In genomic region chr3:104347281-104347680, GRCh38 we compare ENCODE assay signal across 24 cellular contexts.
"Had no signal": no experiment of that assay in that cellular context is flagged by ENCODE, and none has a peak within 500 bp of the region (broad histone marks: within the 10 kb centered on the region; RNA-seq: fewer than 3 reads in every experiment).

No MANE protein-coding gene starts in this region.

- ATAC-seq: heart right ventricle; natural killer cell; right lobe of liver; stimulated activated naive B cell treated with anti-CD40 and anti-IgM and Interleukin-4, amounts not matched to agents 10 μg/mL and 1 μg/mL and 100 μg/mL, for 72 hours; stimulated activated naive CD8-positive, alpha-beta T cell treated with anti-CD3 and anti-CD28 coated beads, Interleukin-15, Interleukin-2, amounts not matched to agents 100 U/mL and 50 U/mL, for 24 hours had no signal

- H3K27me3 ChIP-seq: heart right ventricle, hepatocyte, right atrium auricular region, right lobe of liver, stomach, suprapubic skin, tibial artery, uterus had no signal

- H3K9me3 ChIP-seq: left ventricle myocardium inferior, right atrium auricular region, right lobe of liver, stomach, suprapubic skin, thoracic aorta, tibial artery, uterus had no signal

- H3K4me3 ChIP-seq: heart right ventricle, hepatocyte, left ventricle myocardium inferior, lung, right atrium auricular region, right lobe of liver, skin epidermis, stomach, suprapubic skin, thoracic aorta, tibial artery, uterus had no signal

- H3K36me3 ChIP-seq: heart right ventricle, left ventricle myocardium inferior, right atrium auricular region, right lobe of liver, stomach, suprapubic skin, thoracic aorta, tibial artery, uterus had no signal

- H3K4me2 ChIP-seq: hepatocyte had no signal

- DNase-seq: heart right ventricle; islet precursor cell; left ventricle myocardium inferior; midbrain; naive B cell; natural killer cell; nucleus accumbens; right lobe of liver; stimulated activated CD4-positive, alpha-beta T cell treated with anti-CD3 and anti-CD28 coated beads, Interleukin-12 subunit alpha, Interleukin-12 subunit beta, amount 100 ng/mL, for 4 hours; stimulated activated CD4-positive, alpha-beta T cell treated with anti-CD3 and anti-CD28 coated beads, Interleukin-15, amount 100 ng/mL, for 24 hours; stimulated activated CD4-positive, alpha-beta T cell treated with anti-CD3 and anti-CD28 coated beads, Interleukin-2, amount 100 ng/mL, for 24 hours; stimulated activated CD4-positive, alpha-beta T cell treated with anti-CD3 and anti-CD28 coated beads, Interleukin-4, amount 100 ng/mL, for 1 hour; stimulated activated naive B cell treated with anti-CD40 and anti-IgM and Interleukin-4, amounts not matched to agents 10 μg/mL and 1 μg/mL and 100 μg/mL, for 72 hours; stimulated activated naive CD8-positive, alpha-beta T cell treated with anti-CD3 and anti-CD28 coated beads, Interleukin-15, Interleukin-2, amounts not matched to agents 100 U/mL and 50 U/mL, for 24 hours; stomach; tibial artery; trophoblast cell; uterus had no signal

- H3K79me2 ChIP-seq: hepatocyte had no signal

- H3K4me1 ChIP-seq: heart right ventricle, left ventricle myocardium inferior, right atrium auricular region, right lobe of liver, stomach, suprapubic skin, uterus had no signal

- H2AFZ ChIP-seq: hepatocyte had no signal

- H3K27ac ChIP-seq: heart right ventricle, hepatocyte, left ventricle myocardium inferior, right atrium auricular region, right lobe of liver, skin epidermis, stomach, suprapubic skin, thoracic aorta, uterus had no signal
